ENCODE assay signal across 20 cellular contexts in genomic region chr2:46469116-46469515, GRCh38. TPM values are rescaled to one million over a fixed set of nuclear protein-coding genes. Genes with fewer than 3 reads are reported as not detected.
DNase-seq lines count a peak whose midpoint lies in the region; ATAC-seq, FAIRE-seq and TF ChIP-seq lines count a peak whose summit lies in the region.
"Had no signal": no experiment of that assay in that cellular context is flagged by ENCODE, and none has a peak within 500 bp of the region (broad histone marks: within the 10 kb centered on the region; RNA-seq: fewer than 3 reads in every experiment).

No MANE protein-coding gene starts in this region.

- H3K4me1 ChIP-seq in PC-3 (ENCODE audit: insufficient read depth, low read length) (no peaks in the 10 kb centered on the region), H1 (replicated peaks in 1 of 4; ENCODE audit: control insufficient read depth in 3 of 4, insufficient read depth in 4 of 4, low read length in 3 of 4) (peaks cover 0 to 4% (median 0%) of the 10 kb centered on the region in 4 experiments; a peak in 2 of 7 replicates), foreskin keratinocyte (no peaks in the 10 kb centered on the region)

- peaks cover 0 to 2% (median 2%) of the 10 kb centered on the region in 3 donors for H3K27me3 Mint-ChIP-seq in CD14-positive monocyte (ENCODE audit: low read depth in 3 of 3)
- no peaks in the 10 kb centered on the region for H3K27me3 Mint-ChIP-seq in activated naive CD8-positive, alpha-beta T cell treated with anti-CD3 and anti-CD28 coated beads, Interleukin-2, amount 50 U/mL, for 24 hours
- H3K27me3 Mint-ChIP-seq: CD4-positive, alpha-beta T cell had no signal

- no peak overlapping the region for H2AFZ ChIP-seq in PC-3 (ENCODE audit: low read length)
- no peak overlapping the region for H2AFZ ChIP-seq in H1 (ENCODE audit: low read length)

- no peak overlapping the region for H4K5ac ChIP-seq in H1 (ENCODE audit: insufficient read length, low read depth, low read length)

- 89% methylated on average over 6 of the region's 6 CpGs; no CpG with 5 or more reads in 1 of the 2 experiments for WGBS in H1 (ENCODE audit: extremely low coverage in 1 of 2, insufficient coverage in 1 of 2, insufficient read length in 1 of 2, insufficient replicate concordance in 2 of 2, low coverage in 1 of 2, low lambda C conversion rate in 2 of 2, missing lambda C conversion rate in 1 of 2), 2 experiments

- H3K4me3 Mint-ChIP-seq in CD14-positive monocyte: no peak overlapping the region
- no peak overlapping the region for H3K4me3 Mint-ChIP-seq in activated naive CD8-positive, alpha-beta T cell treated with anti-CD3 and anti-CD28 coated beads, Interleukin-2, amount 50 U/mL, for 24 hours
- H3K4me3 Mint-ChIP-seq: CD4-positive, alpha-beta T cell had no signal

- H3K56ac ChIP-seq in H1 (replicated peaks; ENCODE audit: insufficient read length, low read depth, low read length): no peak overlapping the region

- ATAC-seq in PC-3 (no peak), foreskin keratinocyte (peak; percentile 51), GM19467 (IDR thresholded peaks at IDR 0.05; ENCODE audit: unreplicated experiment) (no peak), GM18517 (IDR thresholded peaks at IDR 0.05; ENCODE audit: unreplicated experiment) (no peak)
- ATAC-seq in activated naive CD8-positive, alpha-beta T cell treated with anti-CD3 and anti-CD28 coated beads, Interleukin-2, amount 50 U/mL, for 24 hours: no peak
- ATAC-seq: HCT116 had no signal

- no peak overlapping the region for H3K14ac ChIP-seq in H1 (ENCODE audit: insufficient read length)

- H2AK5ac ChIP-seq in H1 (ENCODE audit: low read depth, low read length): no peak overlapping the region

- H3K4me3 ChIP-seq in PC-3 (ENCODE audit: low read length): no peak overlapping the region
- H3K4me3 ChIP-seq in H1 (ENCODE audit: extremely low read depth in 1 of 4, insufficient read depth in 2 of 4, low read depth in 3 of 4, low read length in 4 of 4): no peak overlapping the region
- H3K4me3 ChIP-seq: BLaER1 treated with 17β-estradiol and CSF1 and Interleukin-3, amounts not matched to agents 10 nM and 100 nM had no signal

- POLR2A ChIA-PET in PC-3 (lab: Charles Lee; ENCODE audit: unreplicated experiment) (no interaction called here), H1 (lab: Charles Lee; ENCODE audit: partially characterized antibody) (no interaction called here)

- H3K23ac ChIP-seq in H1 (ENCODE audit: insufficient read length): no peak overlapping the region

- no peak for TF ChIP-seq RAD21 in H1 (IDR thresholded peaks at IDR 0.05 in 1 of 2, conservative IDR thresholded peaks at IDR 0.05 in 1 of 2; ENCODE audit: low read depth in 2 of 2, low read length in 2 of 2)

- no peak for TF ChIP-seq CTCF in CD14-positive monocyte (IDR thresholded peaks at IDR 0.05)
- no peak for TF ChIP-seq CTCF in PC-3 (conservative IDR thresholded peaks at IDR 0.05; ENCODE audit: low read depth, low read length)
- no peak for TF ChIP-seq CTCF in H1 (IDR thresholded peaks at IDR 0.05; ENCODE audit: control extremely low read depth in 1 of 3, insufficient read depth in 1 of 3, low read depth in 1 of 3, low read length in 3 of 3)
- no peak for TF ChIP-seq CTCF in foreskin keratinocyte (conservative IDR thresholded peaks at IDR 0.05)

- peak overlapping the region; percentile 41; the same call in 1 of the 2 replicates for H2BK12ac ChIP-seq in H1 (ENCODE audit: low read depth, low read length)

- H3K9me3 ChIP-seq in PC-3 (ENCODE audit: low read length): no peaks in the 10 kb centered on the region
- H3K9me3 ChIP-seq in H1 (ENCODE audit: insufficient read depth in 2 of 2, low read depth in 1 of 2, low read length in 1 of 2): no peaks in the 10 kb centered on the region
- H3K9me3 ChIP-seq: BLaER1 treated with 17β-estradiol and CSF1 and Interleukin-3, amounts not matched to agents 10 nM and 100 nM had no signal

- no peak overlapping the region for H3K9ac ChIP-seq in PC-3 (ENCODE audit: low read length)
- no peak overlapping the region for H3K9ac ChIP-seq in H1 (replicated peaks in 1 of 4; ENCODE audit: extremely low read depth in 1 of 4, low read depth in 3 of 4, low read length in 3 of 4)

- peak overlapping the region in 6 of 7 donors; percentile 53 to 95 (median 92) for H3K27ac Mint-ChIP-seq in CD14-positive monocyte
- no peak overlapping the region for H3K27ac Mint-ChIP-seq in activated naive CD8-positive, alpha-beta T cell treated with anti-CD3 and anti-CD28 coated beads, Interleukin-2, amount 50 U/mL, for 24 hours
- H3K27ac Mint-ChIP-seq: CD4-positive, alpha-beta T cell had no signal

- H3K4ac ChIP-seq in H1 (replicated peaks; ENCODE audit: insufficient read length, low read depth, low read length): no peak overlapping the region

- H4K91ac ChIP-seq in H1 (replicated peaks; ENCODE audit: insufficient read length, low read length): no peak overlapping the region

- no peaks in the 10 kb centered on the region for H3K79me2 ChIP-seq in PC-3 (ENCODE audit: low read length)
- no peaks in the 10 kb centered on the region for H3K79me2 ChIP-seq in H1 (ENCODE audit: control insufficient read depth in 1 of 2, insufficient read depth in 2 of 2, low read length in 2 of 2)

- no peaks in the 10 kb centered on the region for H3K27me3 ChIP-seq in PC-3 (ENCODE audit: low read length)
- H3K27me3 ChIP-seq in H1 (replicated peaks in 1 of 4; ENCODE audit: control insufficient read depth in 3 of 4, extremely low read depth in 1 of 4, insufficient read depth in 3 of 4, low read length in 3 of 4): no peaks in the 10 kb centered on the region
- H3K27me3 ChIP-seq in foreskin keratinocyte: peaks cover 12% of the 10 kb centered on the region
- H3K27me3 ChIP-seq: BLaER1 treated with 17β-estradiol and CSF1 and Interleukin-3, amounts not matched to agents 10 nM and 100 nM had no signal

- peaks cover 0 to 2% of the 10 kb centered on the region in 2 donors for H3K36me3 Mint-ChIP-seq in CD14-positive monocyte
- no peaks in the 10 kb centered on the region for H3K36me3 Mint-ChIP-seq in activated naive CD8-positive, alpha-beta T cell treated with anti-CD3 and anti-CD28 coated beads, Interleukin-2, amount 50 U/mL, for 24 hours (ENCODE audit: low read depth)

- H3K27ac ChIP-seq in PC-3 (ENCODE audit: low read length) (no peak overlapping the region), H1 (ENCODE audit: low read depth, low read length) (no peak overlapping the region), foreskin keratinocyte (no peak overlapping the region)

- BruUV-seq in PC-3 (replicated peaks; lab: Mats Ljungman, UMichigan): no TSS peak

- TF ChIP-seq EP300 in H1 (IDR thresholded peaks at IDR 0.05; ENCODE audit: borderline replicate concordance in 1 of 2, low read depth in 2 of 2, low read length in 2 of 2): no peak

- CTCF ChIA-PET in PC-3 (lab: Charles Lee) (no interaction called here), H1 (lab: Charles Lee; ENCODE audit: partially characterized antibody) (interaction anchor here (0.6 to 2.0 kb wide), 7 partner anchors 81 to 1162 kb away, joined by 3 to 5 read pairs (median 3); no protein-coding TSS in a partner anchor)

- intact Hi-C loops in CD14-positive monocyte (cut with micrococcal nuclease) (no loop called here), PC-3 (cut with micrococcal nuclease) (loop anchor here (5.0 kb wide), 1 partner anchor 853 kb away; no protein-coding TSS in a partner anchor)

- no peak for TF ChIP-seq POLR2A in H1 (IDR thresholded peaks at IDR 0.05; ENCODE audit: control extremely low read depth in 1 of 2, low read depth in 2 of 2, low read length in 2 of 2)

- no peak overlapping the region for H2BK20ac ChIP-seq in H1 (ENCODE audit: low read length)

- no peaks in the 10 kb centered on the region for H3F3A ChIP-seq in PC-3 (ENCODE audit: low read length, unreplicated experiment)

- H3K36me3 ChIP-seq in PC-3 (ENCODE audit: low read depth, low read length) (no peaks in the 10 kb centered on the region), H1 (ENCODE audit: control insufficient read depth in 2 of 4, insufficient read depth in 4 of 4, low read length in 3 of 4) (no peaks in the 10 kb centered on the region)
- H3K36me3 ChIP-seq: BLaER1 treated with 17β-estradiol and CSF1 and Interleukin-3, amounts not matched to agents 10 nM and 100 nM had no signal

- H2BK5ac ChIP-seq in H1 (ENCODE audit: low read depth, low read length): no peak overlapping the region

- H3K4me1 Mint-ChIP-seq in CD14-positive monocyte: peaks cover 29% of the 10 kb centered on the region
- H3K4me1 Mint-ChIP-seq in activated naive CD8-positive, alpha-beta T cell treated with anti-CD3 and anti-CD28 coated beads, Interleukin-2, amount 50 U/mL, for 24 hours: peaks cover 1% of the 10 kb centered on the region

- H4K8ac ChIP-seq in H1 (ENCODE audit: extremely low read depth, insufficient read depth, low read length): no peak overlapping the region

- no peak overlapping the region for H3K18ac ChIP-seq in H1 (ENCODE audit: extremely low read depth, low read length)

- no peak overlapping the region for H2BK15ac ChIP-seq in H1 (ENCODE audit: low read length)

- no peaks in the 10 kb centered on the region for H3K23me2 ChIP-seq in H1 (ENCODE audit: low read depth, low read length)

- H3K4me2 ChIP-seq in PC-3 (ENCODE audit: low read length): no peak overlapping the region
- H3K4me2 ChIP-seq in H1 (ENCODE audit: insufficient read depth in 1 of 2, low read depth in 2 of 2, low read length in 2 of 2): no peak overlapping the region

- FAIRE-seq in H1 (lab: Jason Lieb, UNC): no peak
- FAIRE-seq: GM12892, GM19239, H54 had no signal

- peaks cover 0 to 7% (median 0%) of the 10 kb centered on the region in 7 donors for H3K9me3 Mint-ChIP-seq in CD14-positive monocyte
- no peaks in the 10 kb centered on the region for H3K9me3 Mint-ChIP-seq in activated naive CD8-positive, alpha-beta T cell treated with anti-CD3 and anti-CD28 coated beads, Interleukin-2, amount 50 U/mL, for 24 hours
- H3K9me3 Mint-ChIP-seq: CD4-positive, alpha-beta T cell had no signal

- H4K20me1 ChIP-seq in PC-3 (ENCODE audit: low read length) (no peaks in the 10 kb centered on the region), H1 (replicated peaks in 1 of 2; ENCODE audit: control insufficient read depth in 1 of 2, insufficient read depth in 2 of 2, low read length in 2 of 2) (no peaks in the 10 kb centered on the region)
- H4K20me1 ChIP-seq: BLaER1 treated with 17β-estradiol and CSF1 and Interleukin-3, amounts not matched to agents 10 nM and 100 nM had no signal

- no peaks in the 10 kb centered on the region for H3K79me1 ChIP-seq in H1 (ENCODE audit: low read depth, low read length)

- DNase-seq in CD14-positive monocyte (ENCODE audit: low spot score) (no peak), PC-3 (peak; percentile 23), H1 (ENCODE audit: low read depth in 1 of 2, low spot score in 2 of 2) (no peak), foreskin keratinocyte (peak; percentile 67 to 80), DMS114 treated with DMSO at 0.1 percent for 48 hours (lab: John Stamatoyannopoulos, UW; ENCODE audit: unreplicated experiment) (no peak)
- no peak for DNase-seq in activated naive CD8-positive, alpha-beta T cell treated with anti-CD3 and anti-CD28 coated beads, Interleukin-2, amount 50 U/mL, for 24 hours
- DNase-seq: ACHN; Calu3; CD4-positive, alpha-beta T cell; DMS153; DMS79 treated with DMSO at 0.1 percent for 48 hours; GDM1 had no signal

- no peak overlapping the region for H2BK120ac ChIP-seq in H1 (replicated peaks; ENCODE audit: low read depth, low read length)

- H3K9me2 ChIP-seq in PC-3 (replicated peaks; ENCODE audit: low read length): no peaks in the 10 kb centered on the region

RNA-seq across cellular contexts. Expression of gene TMEM247, which starts 10.2 kb away (rescaled TPM):
- polyA plus RNA-seq in CD14-positive monocyte: not detected
- total RNA-seq in PC-3 (2014; rRNA removed): not detected in 2 replicates
- not detected in 2 replicates for total RNA-seq in H1 (2021; fragmentation: NEBNext Ultra II Directional; extraction: Animal tissue kit (Norgen Biotek cat#: 25700))
- polyA plus RNA-seq in H1 (2011; rRNA removed): not detected in 2 replicates
- polyA plus RNA-seq in H1 (2011; cell fraction: cytosol; rRNA removed): not detected
- polyA plus RNA-seq in H1 (2011; cell fraction: nucleus; rRNA removed): not detected
- polyA plus RNA-seq in H1 (2012, experiment 1 of 2): not detected in 4 replicates
- polyA plus RNA-seq in H1 (2012, experiment 2 of 2): not detected
- not detected for polyA plus RNA-seq in H1 (2013, experiment 1 of 2)
- polyA plus RNA-seq in H1 (2013, experiment 2 of 2): not detected
- polyA minus RNA-seq in H1 (2011; rRNA and poly(A)+ RNA removed): not detected in 2 replicates
- polyA minus RNA-seq in H1 (2011; cell fraction: cytosol; rRNA and poly(A)+ RNA removed): not detected
- not detected for polyA minus RNA-seq in H1 (2011; cell fraction: nucleus; rRNA and poly(A)+ RNA removed)
- not detected in 2 replicates for total RNA-seq in foreskin keratinocyte
- not detected in 2 replicates for polyA plus RNA-seq in foreskin keratinocyte
- total RNA-seq: A172; Calu3; CD4-positive, alpha-beta T cell had no signal

Comparison
In these comparisons a context has a peak if more than half of its experiments do, and no peak if none do; other contexts are left out.
1. DNase-seq: peak in PC-3 (single experiment) and foreskin keratinocyte (2 of 2); none in CD14-positive monocyte (single experiment), H1 (0 of 2), DMS114 treated with DMSO at 0.1 percent for 48 hours (single experiment) and activated naive CD8-positive, alpha-beta T cell treated with anti-CD3 and anti-CD28 coated beads, Interleukin-2, amount 50 U/mL, for 24 hours (single experiment).